Comparison of ENCODE assay signal across 8 cellular contexts in the genomic region with DNA sequence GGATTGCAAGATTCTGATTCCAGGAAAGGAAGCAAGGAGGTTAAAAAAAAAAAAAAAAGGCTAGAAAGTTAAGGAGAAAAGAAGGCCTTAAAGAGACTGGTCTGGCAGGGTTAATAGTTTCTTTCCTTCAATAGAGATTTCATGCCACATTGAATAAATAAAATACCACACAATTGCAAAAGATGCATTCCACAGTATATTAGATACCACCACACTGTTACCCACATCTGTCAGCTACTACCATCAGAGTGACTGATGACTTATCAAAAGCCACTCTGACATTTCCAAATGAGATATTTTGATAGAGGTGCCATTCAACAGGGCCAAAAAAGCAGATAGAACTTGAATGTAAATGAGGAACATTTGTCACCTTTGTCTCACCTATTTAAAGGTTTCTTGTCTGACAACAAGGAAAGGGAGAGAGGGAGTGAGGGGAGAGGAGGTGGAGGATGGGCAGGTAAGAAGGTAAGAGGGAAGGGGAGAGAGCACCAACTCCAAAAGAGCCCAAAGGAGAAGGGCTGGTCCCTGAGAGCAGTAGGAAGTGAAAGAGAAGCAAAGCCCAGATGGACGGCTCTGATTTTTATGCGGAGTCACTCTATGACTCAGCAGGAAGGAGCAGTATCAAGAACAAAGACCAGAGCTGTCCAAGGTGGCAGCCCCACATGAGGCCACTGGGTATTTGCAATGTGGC. TPM values are rescaled to one million over a fixed set of nuclear protein-coding genes. Genes with fewer than 3 reads are reported as not detected.
DNase-seq lines count a peak whose midpoint lies in the region; ATAC-seq lines count a peak whose summit lies in the region.

No MANE protein-coding gene starts in this region.

- in situ Hi-C loops in T47D (cut with HindIII; ENCODE audit: low pct_unique_long_range_greater_than_20kb, low sequenced_read_pairs), result no loop called here

- DNase-seq in A172 (ENCODE audit: low spot score), result peak; percentile 93
- DNase-seq in ELR (ENCODE audit: low read depth), result peak; percentile 73
- DNase-seq in NCI-H226, result peak; percentile 78
- peak; percentile 55 to 85 for DNase-seq in T47D (ENCODE audit: low read depth in 1 of 2, low spot score in 1 of 2)
- peak; percentile 63 for DNase-seq in mucosa of gallbladder (ENCODE audit: low spot score)
- DNase-seq in NCI-H1092 treated with DMSO at 0.1 percent for 48 hours (lab: John Stamatoyannopoulos, UW), result no peak
- DNase-seq in NCI-H446 treated with DMSO at 0.1 percent for 48 hours (lab: John Stamatoyannopoulos, UW), result no peak

- ATAC-seq in HG02623 (IDR thresholded peaks at IDR 0.05; ENCODE audit: unreplicated experiment), result no peak

RNA-seq across cellular contexts. Expression of gene LRRN2, which starts 38.3 kb away (rescaled TPM):
- 2.3 and 2.4 TPM in 2 replicates for total RNA-seq in A172 (2014; rRNA removed; shearing (Covaris generic))
- total RNA-seq in mucosa of gallbladder, result 2.4 TPM

Comparison
In these comparisons a context has a peak if more than half of its experiments do, and no peak if none do; other contexts are left out.
1. DNase-seq: peak in A172 (single experiment), ELR (single experiment), NCI-H226 (single experiment), T47D (2 of 2) and mucosa of gallbladder (single experiment); none in NCI-H1092 treated with DMSO at 0.1 percent for 48 hours (single experiment) and NCI-H446 treated with DMSO at 0.1 percent for 48 hours (single experiment).